In genomic region chr7:76417654-76418310, GRCh38 we compare ENCODE assay signal across 2 cellular contexts.
TF ChIP-seq lines count a peak whose summit lies in the region.

No MANE protein-coding gene starts in this region.

TF ChIP-seq in K562, 482 proteins besides CTCF, POLR2A, EP300 and RAD21:
- TF ChIP-seq ZNF121 (CRISPR knock-in tag; conservative IDR thresholded peaks at IDR 0.05), result peak; percentile 98
- peak in 1 of 2 experiments; percentile 16; a peak in 1 of 4 replicates for TF ChIP-seq KDM1A (IDR thresholded peaks at IDR 0.05)
- peak; percentile 83 for TF ChIP-seq BCOR (IDR thresholded peaks at IDR 0.05)

TF ChIP-seq in HepG2, 621 proteins besides CTCF, POLR2A, EP300 and RAD21:
- TF ChIP-seq ZMYM3 (CRISPR knock-in tag; IDR thresholded peaks at IDR 0.05) (peak; percentile 68), ZNF121 (CRISPR knock-in tag; IDR thresholded peaks at IDR 0.05) (peak; percentile 92)
